Comparison of ENCODE assay signal across 8 cellular contexts in the genomic region with DNA sequence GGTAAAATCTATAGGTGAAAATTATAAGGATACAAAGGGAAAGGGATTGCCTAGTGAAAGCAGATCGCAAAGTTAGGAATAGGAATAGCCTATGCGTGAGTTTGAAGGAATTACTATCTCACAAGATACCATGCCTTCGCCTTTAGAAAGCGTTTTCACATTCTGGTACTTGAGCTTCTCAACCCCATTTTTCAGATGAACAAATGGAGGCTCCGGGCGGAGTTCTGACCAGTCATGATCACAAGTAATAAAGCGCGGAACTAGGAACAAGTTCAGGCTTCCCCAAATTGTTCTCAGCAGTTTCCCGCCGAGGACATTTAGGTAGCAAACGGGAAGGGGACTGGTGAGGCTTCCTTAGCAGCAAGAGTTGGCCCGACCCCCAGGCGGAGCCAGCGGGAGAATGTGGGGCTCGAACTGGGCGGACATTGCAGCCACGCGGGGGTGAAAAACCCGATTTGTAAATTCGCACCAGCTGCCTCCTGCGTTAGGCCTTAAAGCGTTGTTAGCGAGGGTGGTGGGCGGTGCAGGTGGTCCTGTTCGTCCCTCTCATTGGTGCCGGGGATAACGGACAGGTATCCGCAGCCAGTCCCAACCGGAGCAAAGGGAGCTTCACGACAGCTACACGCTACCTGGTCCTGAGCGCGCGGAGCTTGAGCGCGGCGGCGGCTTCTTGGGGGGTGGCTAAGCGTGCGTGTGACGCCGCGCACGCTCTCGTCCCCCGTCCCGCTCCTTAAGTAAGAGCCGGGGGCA. TPM values are rescaled to one million over a fixed set of nuclear protein-coding genes. Genes with fewer than 3 reads are reported as not detected.
DNase-seq lines count a peak whose midpoint lies in the region; ATAC-seq and TF ChIP-seq lines count a peak whose summit lies in the region.

No MANE protein-coding gene starts in this region.

- peak overlapping the region; percentile 72 for H3K4me3 Mint-ChIP-seq in activated naive CD8-positive, alpha-beta T cell treated with anti-CD3 and anti-CD28 coated beads, Interleukin-2, amount 10 ng/mL, durations not matched to agents 7 days and 5 days

- H4K20me1 ChIP-seq in SK-N-SH (ENCODE audit: insufficient read depth), result no peaks in the 10 kb centered on the region

- ATAC-seq in SK-N-SH treated with all-trans-retinoic acid at 6 μM for 48 hours, result no peak
- peak; percentile 100 for ATAC-seq in activated naive CD8-positive, alpha-beta T cell treated with anti-CD3 and anti-CD28 coated beads, Interleukin-2, amount 10 ng/mL, durations not matched to agents 7 days and 5 days (ENCODE audit: low read depth)
- peak; percentile 90 for ATAC-seq in left ventricle myocardium superior

- peaks cover 5% of the 10 kb centered on the region for H3K4me1 Mint-ChIP-seq in activated naive CD8-positive, alpha-beta T cell treated with anti-CD3 and anti-CD28 coated beads, Interleukin-2, amount 10 ng/mL, durations not matched to agents 7 days and 5 days

- H3K9me2 ChIP-seq in SK-N-SH, result no peaks in the 10 kb centered on the region

- 91% methylated on average over 47 of the region's 48 CpGs for WGBS in SK-N-SH (ENCODE audit: low lambda C conversion rate)
- WGBS in thymus, result 12% methylated on average over 48 of the region's 48 CpGs

- H3K9me3 ChIP-seq in SK-N-SH, result no peaks in the 10 kb centered on the region
- H3K9me3 ChIP-seq in thymus (ENCODE audit: control insufficient read depth), result no peaks in the 10 kb centered on the region

- peak overlapping the region; percentile 60 for H3K27ac Mint-ChIP-seq in activated naive CD8-positive, alpha-beta T cell treated with anti-CD3 and anti-CD28 coated beads, Interleukin-2, amount 10 ng/mL, durations not matched to agents 7 days and 5 days

- H3K36me3 ChIP-seq in SK-N-SH (replicated peaks in 1 of 2; ENCODE audit: control insufficient read depth in 1 of 2, insufficient read depth in 2 of 2, low read length in 1 of 2) (no peaks in the 10 kb centered on the region), thymus (ENCODE audit: control insufficient read depth, insufficient read depth) (no peaks in the 10 kb centered on the region)

- CTCF ChIA-PET in SK-N-SH (lab: Yijun Ruan, JAX), result interaction anchor here (0.7 to 1.7 kb wide), 3 partner anchors 15 to 875 kb away, joined by 3 to 8 read pairs (median 3); no protein-coding TSS in a partner anchor

- no peak overlapping the region for H3K4me3 ChIP-seq in SK-N-SH (ENCODE audit: low read depth in 2 of 2, low read length in 1 of 2)
- peak overlapping the region; percentile 44 for H3K4me3 ChIP-seq in thymus (ENCODE audit: low read length)

- in situ Hi-C loops in KBM-7 (cut with MboI; ENCODE audit: low pct_unique_long_range_greater_than_20kb, low sequenced_read_pairs), result no loop called here

- no peak overlapping the region for H3K4me2 ChIP-seq in SK-N-SH

- H3K27ac ChIP-seq in SK-N-SH (ENCODE audit: low read depth in 2 of 2, low read length in 1 of 2), result no peak overlapping the region
- H3K27ac ChIP-seq in thymus (ENCODE audit: low read depth), result peak overlapping the region; percentile 55

- no peaks in the 10 kb centered on the region for H3K4me1 ChIP-seq in SK-N-SH (ENCODE audit: control insufficient read depth in 1 of 2, insufficient read depth in 2 of 2, low read depth in 1 of 2, low read length in 1 of 2)
- H3K4me1 ChIP-seq in thymus (ENCODE audit: control insufficient read depth, insufficient read depth, low read length), result peaks cover 10% of the 10 kb centered on the region

- POLR2A ChIA-PET in SK-N-SH (lab: Yijun Ruan, JAX), result no interaction called here
- POLR2A ChIA-PET in activated naive CD8-positive, alpha-beta T cell treated with anti-CD3 and anti-CD28 coated beads, Interleukin-2, amount 10 ng/mL, durations not matched to agents 7 days and 5 days (lab: Charles Lee), result interaction anchor here (0.7 to 1.6 kb wide), 8 partner anchors 15 to 124 kb away, joined by 3 to 11 read pairs (median 4); a partner anchor contains a TSS

- no peak for TF ChIP-seq CTCF in SK-N-SH (IDR thresholded peaks at IDR 0.05)

- peak; percentile 31 for DNase-seq in SK-N-SH
- DNase-seq in NCI-H526 (lab: John Stamatoyannopoulos, UW), result peak; percentile 45 to 78
- peak; percentile 74 for DNase-seq in activated naive CD8-positive, alpha-beta T cell treated with anti-CD3 and anti-CD28 coated beads, Interleukin-2, amount 10 ng/mL, durations not matched to agents 7 days and 5 days
- DNase-seq in left ventricle myocardium superior, result peak; percentile 87
- DNase-seq in posterior cingulate gyrus, result peak; percentile 47 to 97 (median 86)
- DNase-seq in KBM-7, result no peak

- H3K9ac ChIP-seq in SK-N-SH, result no peak overlapping the region

- peaks cover 13% of the 10 kb centered on the region for H3F3A ChIP-seq in SK-N-SH (replicated peaks; ENCODE audit: insufficient read depth)

- H3K36me3 Mint-ChIP-seq in activated naive CD8-positive, alpha-beta T cell treated with anti-CD3 and anti-CD28 coated beads, Interleukin-2, amount 10 ng/mL, durations not matched to agents 7 days and 5 days, result peaks cover 2% of the 10 kb centered on the region

- H3K79me2 ChIP-seq in SK-N-SH (ENCODE audit: insufficient read depth), result no peaks in the 10 kb centered on the region

- H3K9me3 Mint-ChIP-seq in activated naive CD8-positive, alpha-beta T cell treated with anti-CD3 and anti-CD28 coated beads, Interleukin-2, amount 10 ng/mL, durations not matched to agents 7 days and 5 days, result no peaks in the 10 kb centered on the region

- H2AFZ ChIP-seq in SK-N-SH (ENCODE audit: low read depth), result no peak overlapping the region

- no peak for TF ChIP-seq RAD21 in SK-N-SH (IDR thresholded peaks at IDR 0.05; ENCODE audit: low read length)

- H3K27me3 Mint-ChIP-seq in activated naive CD8-positive, alpha-beta T cell treated with anti-CD3 and anti-CD28 coated beads, Interleukin-2, amount 10 ng/mL, durations not matched to agents 7 days and 5 days, result no peaks in the 10 kb centered on the region

- H3K27me3 ChIP-seq in SK-N-SH (ENCODE audit: insufficient read depth) (no peaks in the 10 kb centered on the region), thymus (ENCODE audit: control insufficient read depth, insufficient read depth) (no peaks in the 10 kb centered on the region)

- TF ChIP-seq EP300 in SK-N-SH (IDR thresholded peaks at IDR 0.05; ENCODE audit: borderline replicate concordance in 1 of 2, low read depth in 1 of 2, low read length in 1 of 2), result no peak

- intact Hi-C loops in left ventricle myocardium superior (cut with micrococcal nuclease) (no loop called here), posterior cingulate gyrus (cut with DNase I) (no loop called here)

TF ChIP-seq in SK-N-SH, 30 proteins besides CTCF, POLR2A, EP300 and RAD21 (continues in another document):
- TF ChIP-seq SIN3A (IDR thresholded peaks at IDR 0.05; ENCODE audit: borderline replicate concordance, low read depth, low read length) (no peak), TCF12 (IDR thresholded peaks at IDR 0.05) (no peak), YY1 (IDR thresholded peaks at IDR 0.05; ENCODE audit: low read depth) (no peak), SMC3 (IDR thresholded peaks at IDR 0.05; ENCODE audit: low read depth, low read length) (no peak), NRF1 (IDR thresholded peaks at IDR 0.05; ENCODE audit: low read depth, low read length) (no peak)

TF ChIP-seq in SK-N-SH treated with all-trans-retinoic acid at 6 μM for 48 hours, 23 proteins besides CTCF, POLR2A, EP300 and RAD21 (continues in another document):
- TF ChIP-seq ZC3H10 (CRISPR knock-in tag; IDR thresholded peaks at IDR 0.05), result no peak
- TF ChIP-seq ZFP3 (CRISPR knock-in tag; IDR thresholded peaks at IDR 0.05), result no peak
- no peak for TF ChIP-seq GLIS3 (CRISPR knock-in tag; IDR thresholded peaks at IDR 0.05)
- no peak for TF ChIP-seq SNAI2 (CRISPR knock-in tag; IDR thresholded peaks at IDR 0.05)

RNA-seq across cellular contexts. Expression of a gene that starts 15.4 kb away (rescaled TPM):
- polyA plus RNA-seq in SK-N-SH (2012; rRNA removed), result 3.1 and 4.0 TPM in 2 replicates
- polyA plus RNA-seq in SK-N-SH (2012; cell fraction: cytosol; rRNA removed), result 1.9 and 2.8 TPM in 2 replicates
- polyA plus RNA-seq in SK-N-SH (2012; cell fraction: nucleus; rRNA removed), result 17.3 and 19.6 TPM in 2 replicates
- total RNA-seq in activated naive CD8-positive, alpha-beta T cell treated with anti-CD3 and anti-CD28 coated beads, Interleukin-2, amount 10 ng/mL, durations not matched to agents 7 days and 5 days, result 1 to 10 TPM; 4.2 to 6.0 TPM
- total RNA-seq in left ventricle myocardium superior, result 55.1 TPM
- polyA plus RNA-seq in thymus, result 24.3 TPM

RNA-seq across cellular contexts. Expression of a gene that starts 25.4 kb away (rescaled TPM):
- not detected in 2 replicates for polyA plus RNA-seq in SK-N-SH (2012; rRNA removed)
- polyA plus RNA-seq in SK-N-SH (2012; cell fraction: cytosol; rRNA removed), result not detected in 2 replicates
- 0.07 TPM in 1 of 2 replicates, not detected in the other for polyA plus RNA-seq in SK-N-SH (2012; cell fraction: nucleus; rRNA removed)
- 10 to 100 TPM; 21.2 to 23.7 TPM for total RNA-seq in activated naive CD8-positive, alpha-beta T cell treated with anti-CD3 and anti-CD28 coated beads, Interleukin-2, amount 10 ng/mL, durations not matched to agents 7 days and 5 days
- 1.4 TPM for total RNA-seq in left ventricle myocardium superior
- polyA plus RNA-seq in thymus, result 32.8 TPM

RNA-seq across cellular contexts. Expression of a gene that starts 34.7 kb away (rescaled TPM):
- polyA plus RNA-seq in SK-N-SH (2012; rRNA removed), result 4.5 and 5.1 TPM in 2 replicates
- polyA plus RNA-seq in SK-N-SH (2012; cell fraction: cytosol; rRNA removed), result 3.7 and 4.4 TPM in 2 replicates
- polyA plus RNA-seq in SK-N-SH (2012; cell fraction: nucleus; rRNA removed), result 7.1 and 7.3 TPM in 2 replicates
- 1 to 10 TPM; 5.2 to 6.1 TPM for total RNA-seq in activated naive CD8-positive, alpha-beta T cell treated with anti-CD3 and anti-CD28 coated beads, Interleukin-2, amount 10 ng/mL, durations not matched to agents 7 days and 5 days
- 13.0 TPM for total RNA-seq in left ventricle myocardium superior
- 7.7 TPM for polyA plus RNA-seq in thymus

RNA-seq across cellular contexts. Expression of a gene that starts 34.9 kb away (rescaled TPM):
- polyA plus RNA-seq in SK-N-SH (2012; rRNA removed) (23.4 and 27.8 TPM in 2 replicates), thymus (75.2 TPM)
- 19.6 and 20.7 TPM in 2 replicates for polyA plus RNA-seq in SK-N-SH (2012; cell fraction: cytosol; rRNA removed)
- polyA plus RNA-seq in SK-N-SH (2012; cell fraction: nucleus; rRNA removed), result 61.7 and 92.2 TPM in 2 replicates
- 10 to 100 TPM; 64.5 to 66.6 TPM for total RNA-seq in activated naive CD8-positive, alpha-beta T cell treated with anti-CD3 and anti-CD28 coated beads, Interleukin-2, amount 10 ng/mL, durations not matched to agents 7 days and 5 days
- 19.1 TPM for total RNA-seq in left ventricle myocardium superior

RNA-seq across cellular contexts. Expression of a gene that starts 44.8 kb away (rescaled TPM):
- polyA plus RNA-seq in SK-N-SH (2012; rRNA removed) (0.57 and 0.59 TPM in 2 replicates), thymus (1.0 TPM)
- 0.20 and 0.37 TPM in 2 replicates for polyA plus RNA-seq in SK-N-SH (2012; cell fraction: cytosol; rRNA removed)
- polyA plus RNA-seq in SK-N-SH (2012; cell fraction: nucleus; rRNA removed), result 1.7 and 2.0 TPM in 2 replicates
- total RNA-seq in activated naive CD8-positive, alpha-beta T cell treated with anti-CD3 and anti-CD28 coated beads, Interleukin-2, amount 10 ng/mL, durations not matched to agents 7 days and 5 days, result 1 to 10 TPM; 1.2 to 4.1 TPM
- 0.62 TPM for total RNA-seq in left ventricle myocardium superior
